ENCODE assay signal across 16 cellular contexts in the genomic region with DNA sequence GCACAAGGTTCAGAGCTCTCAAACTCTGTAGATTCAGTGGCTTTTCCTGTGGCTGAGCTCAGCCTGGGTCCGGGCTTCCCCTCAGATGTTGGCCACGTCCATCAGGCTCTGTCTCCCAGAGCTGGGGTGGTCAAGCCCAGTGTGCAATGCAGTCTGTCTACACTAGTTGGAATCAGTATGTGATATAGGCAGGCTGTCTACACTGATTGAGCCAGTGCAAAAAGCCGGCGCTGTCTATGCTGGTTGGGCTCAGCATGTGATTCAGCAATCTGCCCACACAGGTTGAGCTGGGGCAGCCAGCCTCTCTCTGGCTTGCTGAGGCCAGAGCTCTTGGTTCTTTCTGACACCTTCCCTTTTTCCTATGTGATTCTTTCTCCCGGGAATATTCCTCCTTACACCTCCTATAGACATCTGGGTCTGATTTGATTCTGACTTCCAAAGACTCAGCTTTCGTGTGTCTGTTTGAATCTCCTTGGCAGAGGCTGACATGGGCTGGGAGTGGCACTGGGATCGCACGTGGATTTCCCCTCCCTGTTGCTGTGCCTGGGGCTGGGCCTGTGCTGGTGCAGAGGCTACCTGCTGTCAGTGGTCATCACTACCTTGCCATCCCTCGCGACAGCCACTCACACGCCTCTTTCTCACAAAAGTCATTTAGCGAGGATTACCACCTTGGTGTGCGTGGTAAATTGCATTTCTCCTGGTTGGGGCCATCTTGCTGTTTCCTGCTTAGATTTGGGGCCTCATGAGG. TPM values are rescaled to one million over a fixed set of nuclear protein-coding genes. Genes with fewer than 3 reads are reported as not detected.
"Had no signal": no experiment of that assay in that cellular context is flagged by ENCODE, and none has a peak within 500 bp of the region (broad histone marks: within the 10 kb centered on the region; RNA-seq: fewer than 3 reads in every experiment).

No MANE protein-coding gene starts in this region.

- H3K4me3 Mint-ChIP-seq: activated CD4-positive, alpha-beta memory T cell treated with anti-CD3 and anti-CD28 coated beads for 36 hours; activated naive CD4-positive, alpha-beta T cell treated with anti-CD3 and anti-CD28 coated beads for 36 hours; mesothelial cell of epicardium; neural crest cell had no signal

- H3K27ac ChIP-seq: gastrocnemius medialis, pancreas had no signal

- H3K4me1 Mint-ChIP-seq: mesothelial cell of epicardium, neural crest cell had no signal

- DNase-seq: activated CD4-positive, alpha-beta memory T cell treated with anti-CD3 and anti-CD28 coated beads for 36 hours; activated CD4-positive, alpha-beta T cell treated with anti-CD3 and anti-CD28 coated beads for 1 hour; activated naive CD4-positive, alpha-beta T cell treated with anti-CD3 and anti-CD28 coated beads for 36 hours; central memory CD4-positive, alpha-beta T cell; effector memory CD4-positive, alpha-beta T cell; gastrocnemius medialis; pancreas; stimulated activated CD4-positive, alpha-beta T cell treated with anti-CD3 and anti-CD28 coated beads, Interleukin-15, amount 100 ng/mL, for 24 hours; stimulated activated CD4-positive, alpha-beta T cell treated with anti-CD3 and anti-CD28 coated beads, Interleukin-4, amount 100 ng/mL, for 4 hours; T-helper 9 cell had no signal

- H3K36me3 ChIP-seq: gastrocnemius medialis, pancreas had no signal

- ATAC-seq: gastrocnemius medialis had no signal

- H3K27ac Mint-ChIP-seq: activated CD4-positive, alpha-beta memory T cell treated with anti-CD3 and anti-CD28 coated beads for 36 hours; activated naive CD4-positive, alpha-beta T cell treated with anti-CD3 and anti-CD28 coated beads for 36 hours; mesothelial cell of epicardium had no signal

- H3K9me3 Mint-ChIP-seq: activated naive CD4-positive, alpha-beta T cell treated with anti-CD3 and anti-CD28 coated beads for 36 hours; mesothelial cell of epicardium; neural crest cell had no signal

- FAIRE-seq: pancreas had no signal

- H3K36me3 Mint-ChIP-seq: activated CD4-positive, alpha-beta memory T cell treated with anti-CD3 and anti-CD28 coated beads for 36 hours; mesothelial cell of epicardium had no signal

- H3K9me3 ChIP-seq: gastrocnemius medialis, pancreas had no signal

- H3K4me1 ChIP-seq: gastrocnemius medialis, pancreas had no signal

- H3K4me3 ChIP-seq: gastrocnemius medialis, pancreas had no signal

- H3K27me3 ChIP-seq: pancreas had no signal

RNA-seq across cellular contexts. Expression of gene CHST8, which starts 9.3 kb away (rescaled TPM):
- total RNA-seq: activated CD4-positive, alpha-beta memory T cell treated with anti-CD3 and anti-CD28 coated beads for 36 hours; activated naive CD4-positive, alpha-beta T cell treated with anti-CD3 and anti-CD28 coated beads for 36 hours; kidney epithelial cell; myocyte; renal cortical epithelial cell; skeletal muscle tissue had no signal
